In the genomic region with DNA sequence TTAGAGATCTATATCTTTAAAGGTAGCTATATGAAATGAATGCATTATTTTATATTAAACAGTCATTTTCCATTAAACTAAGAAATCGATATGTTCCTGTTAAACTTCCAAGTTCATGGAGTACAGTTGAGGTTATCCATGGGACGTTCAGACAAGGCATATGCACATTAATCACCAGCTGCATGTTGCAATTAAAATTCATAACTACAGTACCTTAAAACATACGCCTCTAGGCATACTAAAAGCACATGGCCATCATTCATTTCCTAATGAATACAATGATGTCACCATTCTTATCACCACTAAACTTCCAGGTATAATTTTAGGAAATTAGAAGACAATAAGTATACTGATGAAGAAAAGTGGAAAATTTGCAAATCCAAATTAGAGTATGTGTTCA, we compare ENCODE assay signal across 18 cellular contexts.
"Had no signal": no experiment of that assay in that cellular context is flagged by ENCODE, and none has a peak within 500 bp of the region (broad histone marks: within the 10 kb centered on the region; RNA-seq: fewer than 3 reads in every experiment).

No MANE protein-coding gene starts in this region.

- H3K4me3 ChIP-seq: esophagus squamous epithelium, left ventricle myocardium inferior, lower lobe of right lung, right atrium auricular region, stomach had no signal

- H3K4me1 ChIP-seq: esophagus squamous epithelium, left ventricle myocardium inferior, lower lobe of right lung, right atrium auricular region, stomach had no signal

- H3K4me3 Mint-ChIP-seq: naive B cell, nephron progenitor cell had no signal

- H3K27me3 Mint-ChIP-seq: naive B cell had no signal

- H3K36me3 ChIP-seq: esophagus squamous epithelium, left ventricle myocardium inferior, lower lobe of right lung, right atrium auricular region, stomach had no signal

- H3K36me3 Mint-ChIP-seq: naive B cell had no signal

- ATAC-seq: left cardiac atrium, lower lobe of right lung had no signal

- H3K27ac ChIP-seq: esophagus squamous epithelium, left ventricle myocardium inferior, lower lobe of right lung, right atrium auricular region, stomach had no signal

- H3K4me1 Mint-ChIP-seq: naive B cell, nephron progenitor cell had no signal

- H3K27me3 ChIP-seq: esophagus squamous epithelium, right atrium auricular region, stomach had no signal

- DNase-seq: effector memory CD4-positive, alpha-beta T cell; esophagus squamous epithelium; foreskin fibroblast; kidney; left cardiac atrium; left ventricle myocardium inferior; lower lobe of right lung; mesenchymal stem cell; midbrain; naive B cell; nephron progenitor cell; small intestine; stimulated activated CD4-positive, alpha-beta T cell treated with anti-CD3 and anti-CD28 coated beads, Interleukin-12 subunit alpha, Interleukin-12 subunit beta, amount 100 ng/mL, for 4 hours; stimulated activated naive CD4-positive, alpha-beta T cell; stomach; substantia nigra; trophoblast cell had no signal

- H3K9me3 ChIP-seq: esophagus squamous epithelium, left ventricle myocardium inferior, lower lobe of right lung, right atrium auricular region had no signal

- H3K27ac Mint-ChIP-seq: naive B cell, nephron progenitor cell had no signal
